In the genomic region with DNA sequence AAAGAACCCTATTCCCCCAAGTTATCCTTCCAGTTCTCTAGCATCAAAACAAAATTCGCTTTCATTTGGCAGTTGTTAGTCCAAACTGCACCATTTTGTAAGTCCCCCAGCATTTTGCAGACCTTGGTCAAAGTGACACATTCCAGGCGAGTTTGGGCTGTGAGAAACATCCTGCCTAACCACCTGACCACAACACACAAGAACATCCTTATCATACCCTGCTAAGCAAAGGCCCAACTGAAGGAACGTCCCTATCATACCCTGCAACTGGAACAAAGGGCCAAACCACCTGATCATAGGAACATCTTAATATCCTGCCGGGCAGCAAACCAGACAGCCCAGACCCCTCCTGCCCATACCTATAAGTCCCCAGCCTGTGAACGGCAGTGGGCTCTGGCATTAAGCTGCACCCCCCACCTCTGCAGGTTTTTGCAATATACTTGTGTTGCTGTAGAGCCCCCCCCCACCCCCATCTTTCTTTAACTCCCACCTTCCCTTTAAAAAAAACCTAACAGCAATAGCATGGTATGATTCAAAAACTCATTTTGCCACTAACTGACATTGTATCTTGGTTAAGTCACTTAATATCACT, we compare ENCODE assay signal across 8 cellular contexts. TPM values are rescaled to one million over a fixed set of nuclear protein-coding genes. Genes with fewer than 3 reads are reported as not detected.
DNase-seq lines count a peak whose midpoint lies in the region; ATAC-seq and TF ChIP-seq lines count a peak whose summit lies in the region.

No MANE protein-coding gene starts in this region.

- H3K79me2 ChIP-seq in SU-DHL-6 (ENCODE audit: insufficient read depth, low read length) (peaks cover 69% of the 10 kb centered on the region), fibroblast of lung (ENCODE audit: control insufficient read depth, insufficient read depth, low read length) (peaks cover 71% of the 10 kb centered on the region), smooth muscle cell (ENCODE audit: low read depth) (peaks cover 71% of the 10 kb centered on the region)

- no peaks in the 10 kb centered on the region for H3K9me3 Mint-ChIP-seq in activated CD4-positive, alpha-beta T cell treated with anti-CD3 and anti-CD28 coated beads for 36 hours (ENCODE audit: low read depth)

- DNase-seq in activated CD4-positive, alpha-beta T cell treated with anti-CD3 and anti-CD28 coated beads for 36 hours, result peak; percentile 43
- no peak for DNase-seq in activated CD4-positive, alpha-beta T cell treated with anti-CD3 and anti-CD28 coated beads, Interleukin-2, amount 50 U/mL, for 4 hours
- DNase-seq in fibroblast of lung (ENCODE audit: low read depth in 2 of 2) (peak; percentile 44 to 87), smooth muscle cell (lab: John Stamatoyannopoulos, UW; ENCODE audit: unreplicated experiment) (no peak), GM10266 (ENCODE audit: extremely low spot score) (no peak), GDM1 (lab: John Stamatoyannopoulos, UW) (no peak)

- peaks cover 12% of the 10 kb centered on the region for H3K4me1 ChIP-seq in fibroblast of lung (ENCODE audit: control insufficient read depth, extremely low read depth, insufficient read depth, low read length)
- H3K4me1 ChIP-seq in smooth muscle cell (ENCODE audit: low read depth), result peaks cover 22% of the 10 kb centered on the region

- no peaks in the 10 kb centered on the region for H3K36me3 ChIP-seq in SU-DHL-6 (ENCODE audit: low read length)
- H3K36me3 ChIP-seq in fibroblast of lung (ENCODE audit: control insufficient read depth, insufficient read depth, low read length), result no peaks in the 10 kb centered on the region
- H3K36me3 ChIP-seq in smooth muscle cell (ENCODE audit: low read depth), result no peaks in the 10 kb centered on the region

- TF ChIP-seq CTCF in SU-DHL-6 (IDR thresholded peaks at IDR 0.05; ENCODE audit: insufficient read depth, low read length, poor library complexity, severe bottlenecking) (no peak), fibroblast of lung (conservative IDR thresholded peaks at IDR 0.05 in 1 of 2, IDR thresholded peaks at IDR 0.05 in 1 of 2; ENCODE audit: low read depth in 1 of 2, low read length in 2 of 2) (no peak), smooth muscle cell (IDR thresholded peaks at IDR 0.05; ENCODE audit: borderline replicate concordance, insufficient read depth, poor library complexity, severe bottlenecking) (no peak), GM10266 (IDR thresholded peaks at IDR 0.05; ENCODE audit: control insufficient read depth, insufficient read depth, low read depth, missing control alignments) (no peak)

- H3K27ac ChIP-seq in SU-DHL-6 (ENCODE audit: low read depth, low read length), result no peak overlapping the region
- H3K27ac ChIP-seq in fibroblast of lung (ENCODE audit: insufficient read depth, low read length), result peak overlapping the region; percentile 63
- H3K27ac ChIP-seq in smooth muscle cell (ENCODE audit: low read depth), result peak overlapping the region; percentile 99

- POLR2A ChIA-PET in activated CD4-positive, alpha-beta T cell treated with anti-CD3 and anti-CD28 coated beads for 36 hours (lab: Charles Lee), result no interaction called here

- H3K4me3 Mint-ChIP-seq in activated CD4-positive, alpha-beta T cell treated with anti-CD3 and anti-CD28 coated beads for 36 hours, result peak overlapping the region; percentile 91

- H3K9ac ChIP-seq in SU-DHL-6 (ENCODE audit: low read length), result no peak overlapping the region
- H3K9ac ChIP-seq in fibroblast of lung (ENCODE audit: insufficient read depth, low read length), result no peak overlapping the region
- H3K9ac ChIP-seq in smooth muscle cell (ENCODE audit: low read depth), result no peak overlapping the region

- intact Hi-C loops in activated CD4-positive, alpha-beta T cell treated with anti-CD3 and anti-CD28 coated beads for 36 hours (cut with DNase I, micrococcal nuclease), result loop anchor here (5.0 kb wide), 2 partner anchors 612 to 1668 kb away; a partner anchor contains a TSS

- CTCF ChIA-PET in activated CD4-positive, alpha-beta T cell treated with anti-CD3 and anti-CD28 coated beads for 36 hours (lab: Charles Lee), result no interaction called here

- peaks cover 24% of the 10 kb centered on the region for H3K36me3 Mint-ChIP-seq in activated CD4-positive, alpha-beta T cell treated with anti-CD3 and anti-CD28 coated beads for 36 hours (ENCODE audit: low read depth)

- H3K27me3 Mint-ChIP-seq in activated CD4-positive, alpha-beta T cell treated with anti-CD3 and anti-CD28 coated beads for 36 hours, result no peaks in the 10 kb centered on the region

- peak overlapping the region; percentile 79 for H3K27ac Mint-ChIP-seq in activated CD4-positive, alpha-beta T cell treated with anti-CD3 and anti-CD28 coated beads for 36 hours

- no peaks in the 10 kb centered on the region for H3K9me3 ChIP-seq in SU-DHL-6 (ENCODE audit: insufficient read depth, low read length)
- H3K9me3 ChIP-seq in fibroblast of lung (ENCODE audit: control insufficient read depth, insufficient read depth, low read depth, low read length), result no peaks in the 10 kb centered on the region
- H3K9me3 ChIP-seq in smooth muscle cell (replicated peaks; ENCODE audit: low read depth), result no peaks in the 10 kb centered on the region

- H4K20me1 ChIP-seq in SU-DHL-6 (ENCODE audit: low read depth, low read length), result no peaks in the 10 kb centered on the region
- H4K20me1 ChIP-seq in fibroblast of lung (ENCODE audit: control insufficient read depth, extremely low read depth, insufficient read depth, low read length), result no peaks in the 10 kb centered on the region
- peaks cover 51% of the 10 kb centered on the region for H4K20me1 ChIP-seq in smooth muscle cell (ENCODE audit: low read depth)

- H3K4me1 Mint-ChIP-seq in activated CD4-positive, alpha-beta T cell treated with anti-CD3 and anti-CD28 coated beads for 36 hours, result peaks cover 37% of the 10 kb centered on the region

- H3K4me3 ChIP-seq in SU-DHL-6 (ENCODE audit: insufficient read depth, low read length, poor library complexity, severe bottlenecking) (peak overlapping the region; percentile 97), fibroblast of lung (replicated peaks in 1 of 4; ENCODE audit: control extremely low read depth in 1 of 4, insufficient read depth in 1 of 4, low read depth in 3 of 4, low read length in 4 of 4) (peak overlapping the region; percentile 54 to 81 (median 74)), smooth muscle cell (peak overlapping the region; percentile 73)

- 24% methylated on average over 5 of the region's 5 CpGs for WGBS in smooth muscle cell (ENCODE audit: low lambda C conversion rate)

- ATAC-seq in activated CD4-positive, alpha-beta T cell treated with anti-CD3 and anti-CD28 coated beads for 36 hours, result no peak
- no peak for ATAC-seq in HG03039 (IDR thresholded peaks at IDR 0.05; ENCODE audit: unreplicated experiment)

- H2AFZ ChIP-seq in SU-DHL-6 (ENCODE audit: low read depth, low read length, severe bottlenecking), result no peak overlapping the region
- no peak overlapping the region for H2AFZ ChIP-seq in fibroblast of lung (ENCODE audit: low read length)
- no peak overlapping the region for H2AFZ ChIP-seq in smooth muscle cell (ENCODE audit: low read depth)

- H3K9me2 ChIP-seq in SU-DHL-6 (replicated peaks; ENCODE audit: insufficient read depth, low read length), result no peaks in the 10 kb centered on the region

- H3K27me3 ChIP-seq in SU-DHL-6 (ENCODE audit: low read length) (no peaks in the 10 kb centered on the region), fibroblast of lung (ENCODE audit: control insufficient read depth, insufficient read depth, low read length) (no peaks in the 10 kb centered on the region), smooth muscle cell (ENCODE audit: low read depth) (no peaks in the 10 kb centered on the region)

- H3K4me2 ChIP-seq in SU-DHL-6 (ENCODE audit: low read depth, low read length, poor library complexity, severe bottlenecking) (peak overlapping the region; percentile 99), fibroblast of lung (ENCODE audit: extremely low read depth, insufficient read depth, low read length) (peak overlapping the region; percentile 89), smooth muscle cell (peak overlapping the region; percentile 92)

- H3F3A ChIP-seq in SU-DHL-6 (ENCODE audit: insufficient read depth), result peaks cover 7% of the 10 kb centered on the region; the same call in 1 of the 2 replicates
- peaks cover 10% of the 10 kb centered on the region for H3F3A ChIP-seq in smooth muscle cell (ENCODE audit: low read depth)

RNA-seq across cellular contexts. Expression of a gene that starts 2.7 kb away (rescaled TPM):
- total RNA-seq in activated CD4-positive, alpha-beta T cell treated with anti-CD3 and anti-CD28 coated beads for 36 hours, result 10 to 100 TPM; 27.0 to 27.6 TPM
- total RNA-seq in fibroblast of lung (69.9 and 95.0 TPM in 2 replicates), smooth muscle cell (67.9 and 93.9 TPM in 2 replicates)
- polyA plus RNA-seq in fibroblast of lung (52.1 and 57.8 TPM in 2 replicates), smooth muscle cell (24.1 and 28.2 TPM in 2 replicates)
- polyA plus RNA-seq in fibroblast of lung (2012), result 37.1 and 41.3 TPM in 2 replicates
- 143 and 180 TPM in 2 replicates for polyA minus RNA-seq in fibroblast of lung (ENCODE audit: low replicate concordance)

Comparison
In these comparisons a context has a peak if more than half of its experiments do, and no peak if none do; other contexts are left out.
1. DNase-seq: peak in activated CD4-positive, alpha-beta T cell treated with anti-CD3 and anti-CD28 coated beads for 36 hours (single experiment) and fibroblast of lung (2 of 2); none in activated CD4-positive, alpha-beta T cell treated with anti-CD3 and anti-CD28 coated beads, Interleukin-2, amount 50 U/mL, for 4 hours (0 of 2), smooth muscle cell (single experiment), GM10266 (single experiment) and GDM1 (single experiment).
2. Peak in every context shown above with its lines, with median percentiles within 50 percentile points of each other: H3K4me2 ChIP-seq and H3K4me3 ChIP-seq.